ENCODE assay signal across 6 cellular contexts in genomic region chr3:184320099-184320445, GRCh38. TPM values are rescaled to one million over a fixed set of nuclear protein-coding genes. Genes with fewer than 3 reads are reported as not detected.
DNase-seq lines count a peak whose midpoint lies in the region; ATAC-seq lines count a peak whose summit lies in the region.

No MANE protein-coding gene starts in this region.

- in situ Hi-C loops in T47D (cut with HindIII; ENCODE audit: low pct_unique_long_range_greater_than_20kb, low sequenced_read_pairs), result no loop called here

- DNase-seq in COR-L47 (lab: John Stamatoyannopoulos, UW) (peak; percentile 74), NCI-H69 (lab: John Stamatoyannopoulos, UW) (peak; percentile 55), T47D (ENCODE audit: low read depth in 1 of 2, low spot score in 1 of 2) (peak; percentile 97 to 100), myocyte (ENCODE audit: low read depth) (peak; percentile 98), islet precursor cell (no peak)

- no peak for ATAC-seq in HG02678 (IDR thresholded peaks at IDR 0.05; ENCODE audit: unreplicated experiment)

RNA-seq across cellular contexts. Expression of gene EIF4G1, which starts 5.7 kb away (rescaled TPM):
- 358 and 371 TPM in 2 replicates for total RNA-seq in myocyte
- polyA plus RNA-seq in myocyte (2012), result 289 TPM

RNA-seq across cellular contexts. Expression of gene FAM131A, which starts 17.3 kb away (rescaled TPM):
- total RNA-seq in myocyte, result 14.2 and 15.5 TPM in 2 replicates
- 7.6 TPM for polyA plus RNA-seq in myocyte (2012)

RNA-seq across cellular contexts. Expression of gene PSMD2, which starts 21.0 kb away (rescaled TPM):
- 480 and 540 TPM in 2 replicates for total RNA-seq in myocyte
- polyA plus RNA-seq in myocyte (2012), result 389 TPM

RNA-seq across cellular contexts. Expression of gene CLCN2, which starts 41.3 kb away (rescaled TPM):
- total RNA-seq in myocyte, result 1.8 and 3.4 TPM in 2 replicates
- polyA plus RNA-seq in myocyte (2012), result 2.9 TPM

RNA-seq across cellular contexts. Expression of gene POLR2H, which starts 41.4 kb away (rescaled TPM):
- 77.1 and 87.4 TPM in 2 replicates for total RNA-seq in myocyte
- 74.5 TPM for polyA plus RNA-seq in myocyte (2012)
